ENCODE assay signal across 2 cellular contexts in the genomic region with DNA sequence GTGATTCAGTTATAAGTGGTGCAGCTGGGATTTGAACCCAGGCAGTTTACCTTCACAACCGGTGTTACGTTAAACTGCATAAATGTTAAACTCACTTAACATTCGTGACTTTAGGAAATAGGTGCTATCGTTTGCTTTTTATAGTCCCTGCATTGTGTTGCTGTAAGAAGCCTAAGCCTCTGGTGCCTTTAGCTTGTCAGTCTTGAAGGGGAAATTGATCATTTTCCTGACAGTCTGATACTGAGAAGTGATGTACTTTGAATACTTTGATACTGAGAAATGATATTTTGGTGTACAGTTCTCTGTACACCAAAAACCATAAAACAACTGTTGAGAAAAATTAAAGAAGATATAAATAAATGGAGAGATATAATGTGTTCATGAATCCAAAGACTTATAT.
A peak's percentile ranks its signal among the peaks of the same experiment; 100 is the strongest.
TF ChIP-seq lines count a peak whose summit lies in the region.

No MANE protein-coding gene starts in this region.

TF ChIP-seq in neural cell, 6 proteins besides CTCF, POLR2A, EP300 and RAD21:
- TF ChIP-seq, protein P1, sequence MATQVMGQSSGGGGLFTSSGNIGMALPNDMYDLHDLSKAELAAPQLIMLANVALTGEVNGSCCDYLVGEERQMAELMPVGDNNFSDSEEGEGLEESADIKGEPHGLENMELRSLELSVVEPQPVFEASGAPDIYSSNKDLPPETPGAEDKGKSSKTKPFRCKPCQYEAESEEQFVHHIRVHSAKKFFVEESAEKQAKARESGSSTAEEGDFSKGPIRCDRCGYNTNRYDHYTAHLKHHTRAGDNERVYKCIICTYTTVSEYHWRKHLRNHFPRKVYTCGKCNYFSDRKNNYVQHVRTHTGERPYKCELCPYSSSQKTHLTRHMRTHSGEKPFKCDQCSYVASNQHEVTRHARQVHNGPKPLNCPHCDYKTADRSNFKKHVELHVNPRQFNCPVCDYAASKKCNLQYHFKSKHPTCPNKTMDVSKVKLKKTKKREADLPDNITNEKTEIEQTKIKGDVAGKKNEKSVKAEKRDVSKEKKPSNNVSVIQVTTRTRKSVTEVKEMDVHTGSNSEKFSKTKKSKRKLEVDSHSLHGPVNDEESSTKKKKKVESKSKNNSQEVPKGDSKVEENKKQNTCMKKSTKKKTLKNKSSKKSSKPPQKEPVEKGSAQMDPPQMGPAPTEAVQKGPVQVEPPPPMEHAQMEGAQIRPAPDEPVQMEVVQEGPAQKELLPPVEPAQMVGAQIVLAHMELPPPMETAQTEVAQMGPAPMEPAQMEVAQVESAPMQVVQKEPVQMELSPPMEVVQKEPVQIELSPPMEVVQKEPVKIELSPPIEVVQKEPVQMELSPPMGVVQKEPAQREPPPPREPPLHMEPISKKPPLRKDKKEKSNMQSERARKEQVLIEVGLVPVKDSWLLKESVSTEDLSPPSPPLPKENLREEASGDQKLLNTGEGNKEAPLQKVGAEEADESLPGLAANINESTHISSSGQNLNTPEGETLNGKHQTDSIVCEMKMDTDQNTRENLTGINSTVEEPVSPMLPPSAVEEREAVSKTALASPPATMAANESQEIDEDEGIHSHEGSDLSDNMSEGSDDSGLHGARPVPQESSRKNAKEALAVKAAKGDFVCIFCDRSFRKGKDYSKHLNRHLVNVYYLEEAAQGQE (IDR thresholded peaks at IDR 0.05; ENCODE audit: borderline replicate concordance), result no peak
- TF ChIP-seq MXI1 (conservative IDR thresholded peaks at IDR 0.05; ENCODE audit: poor library complexity, severe bottlenecking) (no peak), SMC3 (conservative IDR thresholded peaks at IDR 0.05; ENCODE audit: poor library complexity) (no peak), POLR2AphosphoS5 (IDR thresholded peaks at IDR 0.05) (peak; percentile 28), EZH2 (IDR thresholded peaks at IDR 0.05; ENCODE audit: borderline replicate concordance, insufficient read depth, low read length, poor library complexity, severe bottlenecking) (no peak), TAF1 (IDR thresholded peaks at IDR 0.05; ENCODE audit: low read depth) (no peak)

TF ChIP-seq in GM23338, 12 proteins besides CTCF, POLR2A, EP300 and RAD21:
- TF ChIP-seq CREB1 (CRISPR knock-in tag; IDR thresholded peaks at IDR 0.05; ENCODE audit: low read depth) (no peak), NANOG (IDR thresholded peaks at IDR 0.05; ENCODE audit: borderline replicate concordance) (no peak), ZNF114 (CRISPR knock-in tag; IDR thresholded peaks at IDR 0.05) (no peak), STAT1 (IDR thresholded peaks at IDR 0.05; ENCODE audit: unreplicated experiment) (no peak), EZH2 (IDR thresholded peaks at IDR 0.05; ENCODE audit: low read depth, unreplicated experiment) (no peak), ZNF331 (CRISPR knock-in tag; IDR thresholded peaks at IDR 0.05; ENCODE audit: low read depth) (no peak), JUNB (IDR thresholded peaks at IDR 0.05; ENCODE audit: unreplicated experiment) (no peak), EZH2phosphoT487 (IDR thresholded peaks at IDR 0.05; ENCODE audit: unreplicated experiment) (no peak), POLR2AphosphoS5 (IDR thresholded peaks at IDR 0.05; ENCODE audit: low read depth) (no peak)
- TF ChIP-seq, protein P2, sequence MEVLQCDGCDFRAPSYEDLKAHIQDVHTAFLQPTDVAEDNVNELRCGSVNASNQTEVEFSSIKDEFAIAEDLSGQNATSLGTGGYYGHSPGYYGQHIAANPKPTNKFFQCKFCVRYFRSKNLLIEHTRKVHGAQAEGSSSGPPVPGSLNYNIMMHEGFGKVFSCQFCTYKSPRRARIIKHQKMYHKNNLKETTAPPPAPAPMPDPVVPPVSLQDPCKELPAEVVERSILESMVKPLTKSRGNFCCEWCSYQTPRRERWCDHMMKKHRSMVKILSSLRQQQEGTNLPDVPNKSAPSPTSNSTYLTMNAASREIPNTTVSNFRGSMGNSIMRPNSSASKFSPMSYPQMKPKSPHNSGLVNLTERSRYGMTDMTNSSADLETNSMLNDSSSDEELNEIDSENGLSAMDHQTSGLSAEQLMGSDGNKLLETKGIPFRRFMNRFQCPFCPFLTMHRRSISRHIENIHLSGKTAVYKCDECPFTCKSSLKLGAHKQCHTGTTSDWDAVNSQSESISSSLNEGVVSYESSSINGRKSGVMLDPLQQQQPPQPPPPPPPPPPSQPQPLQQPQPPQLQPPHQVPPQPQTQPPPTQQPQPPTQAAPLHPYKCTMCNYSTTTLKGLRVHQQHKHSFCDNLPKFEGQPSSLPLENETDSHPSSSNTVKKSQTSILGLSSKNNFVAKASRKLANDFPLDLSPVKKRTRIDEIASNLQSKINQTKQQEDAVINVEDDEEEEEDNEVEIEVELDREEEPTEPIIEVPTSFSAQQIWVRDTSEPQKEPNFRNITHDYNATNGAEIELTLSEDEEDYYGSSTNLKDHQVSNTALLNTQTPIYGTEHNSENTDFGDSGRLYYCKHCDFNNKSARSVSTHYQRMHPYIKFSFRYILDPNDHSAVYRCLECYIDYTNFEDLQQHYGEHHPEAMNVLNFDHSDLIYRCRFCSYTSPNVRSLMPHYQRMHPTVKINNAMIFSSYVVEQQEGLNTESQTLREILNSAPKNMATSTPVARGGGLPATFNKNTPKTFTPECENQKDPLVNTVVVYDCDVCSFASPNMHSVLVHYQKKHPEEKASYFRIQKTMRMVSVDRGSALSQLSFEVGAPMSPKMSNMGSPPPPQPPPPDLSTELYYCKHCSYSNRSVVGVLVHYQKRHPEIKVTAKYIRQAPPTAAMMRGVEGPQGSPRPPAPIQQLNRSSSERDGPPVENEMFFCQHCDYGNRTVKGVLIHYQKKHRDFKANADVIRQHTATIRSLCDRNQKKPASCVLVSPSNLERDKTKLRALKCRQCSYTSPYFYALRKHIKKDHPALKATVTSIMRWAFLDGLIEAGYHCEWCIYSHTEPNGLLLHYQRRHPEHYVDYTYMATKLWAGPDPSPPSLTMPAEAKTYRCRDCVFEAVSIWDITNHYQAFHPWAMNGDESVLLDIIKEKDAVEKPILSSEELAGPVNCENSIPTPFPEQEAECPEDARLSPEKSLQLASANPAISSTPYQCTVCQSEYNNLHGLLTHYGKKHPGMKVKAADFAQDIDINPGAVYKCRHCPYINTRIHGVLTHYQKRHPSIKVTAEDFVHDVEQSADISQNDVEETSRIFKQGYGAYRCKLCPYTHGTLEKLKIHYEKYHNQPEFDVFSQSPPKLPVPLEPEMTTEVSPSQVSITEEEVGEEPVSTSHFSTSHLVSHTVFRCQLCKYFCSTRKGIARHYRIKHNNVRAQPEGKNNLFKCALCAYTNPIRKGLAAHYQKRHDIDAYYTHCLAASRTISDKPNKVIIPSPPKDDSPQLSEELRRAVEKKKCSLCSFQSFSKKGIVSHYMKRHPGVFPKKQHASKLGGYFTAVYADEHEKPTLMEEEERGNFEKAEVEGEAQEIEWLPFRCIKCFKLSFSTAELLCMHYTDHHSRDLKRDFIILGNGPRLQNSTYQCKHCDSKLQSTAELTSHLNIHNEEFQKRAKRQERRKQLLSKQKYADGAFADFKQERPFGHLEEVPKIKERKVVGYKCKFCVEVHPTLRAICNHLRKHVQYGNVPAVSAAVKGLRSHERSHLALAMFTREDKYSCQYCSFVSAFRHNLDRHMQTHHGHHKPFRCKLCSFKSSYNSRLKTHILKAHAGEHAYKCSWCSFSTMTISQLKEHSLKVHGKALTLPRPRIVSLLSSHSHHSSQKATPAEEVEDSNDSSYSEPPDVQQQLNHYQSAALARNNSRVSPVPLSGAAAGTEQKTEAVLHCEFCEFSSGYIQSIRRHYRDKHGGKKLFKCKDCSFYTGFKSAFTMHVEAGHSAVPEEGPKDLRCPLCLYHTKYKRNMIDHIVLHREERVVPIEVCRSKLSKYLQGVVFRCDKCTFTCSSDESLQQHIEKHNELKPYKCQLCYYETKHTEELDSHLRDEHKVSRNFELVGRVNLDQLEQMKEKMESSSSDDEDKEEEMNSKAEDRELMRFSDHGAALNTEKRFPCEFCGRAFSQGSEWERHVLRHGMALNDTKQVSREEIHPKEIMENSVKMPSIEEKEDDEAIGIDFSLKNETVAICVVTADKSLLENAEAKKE (CRISPR knock-in tag; IDR thresholded peaks at IDR 0.05), result no peak
- TF ChIP-seq, protein P1 (IDR thresholded peaks at IDR 0.05; ENCODE audit: unreplicated experiment), result no peak
- TF ChIP-seq, protein P3, sequence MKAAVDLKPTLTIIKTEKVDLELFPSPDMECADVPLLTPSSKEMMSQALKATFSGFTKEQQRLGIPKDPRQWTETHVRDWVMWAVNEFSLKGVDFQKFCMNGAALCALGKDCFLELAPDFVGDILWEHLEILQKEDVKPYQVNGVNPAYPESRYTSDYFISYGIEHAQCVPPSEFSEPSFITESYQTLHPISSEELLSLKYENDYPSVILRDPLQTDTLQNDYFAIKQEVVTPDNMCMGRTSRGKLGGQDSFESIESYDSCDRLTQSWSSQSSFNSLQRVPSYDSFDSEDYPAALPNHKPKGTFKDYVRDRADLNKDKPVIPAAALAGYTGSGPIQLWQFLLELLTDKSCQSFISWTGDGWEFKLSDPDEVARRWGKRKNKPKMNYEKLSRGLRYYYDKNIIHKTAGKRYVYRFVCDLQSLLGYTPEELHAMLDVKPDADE (IDR thresholded peaks at IDR 0.05), result no peak
